Comparison of ENCODE assay signal across 9 cellular contexts in the genomic region with DNA sequence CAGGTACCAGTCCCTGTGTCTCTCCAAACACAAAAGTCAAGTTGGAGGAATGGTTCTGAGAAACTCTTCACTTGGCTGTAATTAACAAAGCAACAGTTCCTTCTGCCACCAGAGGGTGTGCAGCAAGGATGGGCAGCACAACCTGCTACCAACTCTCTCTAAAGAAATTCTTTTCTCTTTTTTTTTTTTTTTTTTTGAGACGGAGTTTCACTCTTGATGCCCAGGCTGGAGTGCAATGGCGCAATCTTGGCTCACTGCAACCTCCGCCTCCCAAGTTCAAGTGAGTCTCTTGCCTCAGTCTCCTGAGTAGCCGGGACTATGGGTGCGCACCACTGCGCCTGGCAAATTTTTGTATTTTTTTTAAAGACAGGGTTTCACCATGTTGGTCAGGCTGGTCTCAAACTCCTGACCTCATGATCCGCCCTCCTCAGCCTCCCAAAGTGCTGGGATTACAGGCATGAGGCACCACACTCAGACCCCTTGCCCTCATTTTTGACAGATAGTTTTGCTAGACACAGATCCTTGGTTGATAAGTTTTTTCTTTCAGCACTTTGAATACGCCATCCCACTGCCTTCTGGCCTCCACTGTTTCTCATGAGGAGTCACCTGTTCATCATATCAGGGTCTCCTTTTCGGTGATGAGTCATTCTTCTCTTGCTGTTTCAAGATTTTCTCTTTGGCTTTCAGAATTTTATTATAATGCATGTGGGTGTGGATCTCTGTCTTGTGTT. TPM values are rescaled to one million over a fixed set of nuclear protein-coding genes. Genes with fewer than 3 reads are reported as not detected.
DNase-seq lines count a peak whose midpoint lies in the region; ATAC-seq and TF ChIP-seq lines count a peak whose summit lies in the region.
"Had no signal": no experiment of that assay in that cellular context is flagged by ENCODE, and none has a peak within 500 bp of the region (broad histone marks: within the 10 kb centered on the region; RNA-seq: fewer than 3 reads in every experiment).

No MANE protein-coding gene starts in this region.

- intact Hi-C loops in CD4-positive, alpha-beta T cell (cut with DNase I, micrococcal nuclease) = loop anchor here (1.0 to 2.0 kb wide), 3 partner anchors 74 to 162 kb away; a partner anchor contains a TSS

- peak overlapping the region; percentile 45 for H3K27ac Mint-ChIP-seq in CD4-positive, alpha-beta T cell

- no peak overlapping the region for H3K27ac ChIP-seq in CD4-positive, alpha-beta T cell (ENCODE audit: low read depth, low read length)
- H3K27ac ChIP-seq in hepatocyte = no peak overlapping the region

- no peaks in the 10 kb centered on the region for H3K36me3 Mint-ChIP-seq in CD4-positive, alpha-beta T cell (ENCODE audit: low read depth)
- H3K36me3 Mint-ChIP-seq: IgD-negative memory B cell had no signal

- peak; percentile 45 for TF ChIP-seq CTCF in CD4-positive, alpha-beta T cell (IDR thresholded peaks at IDR 0.05)
- peak; percentile 39 for TF ChIP-seq CTCF in hepatocyte (IDR thresholded peaks at IDR 0.05; ENCODE audit: poor library complexity)

- H2AFZ ChIP-seq in hepatocyte = no peak overlapping the region

- H3K27me3 ChIP-seq in CD4-positive, alpha-beta T cell (ENCODE audit: control insufficient read depth, insufficient read depth, low read length) = no peaks in the 10 kb centered on the region
- no peaks in the 10 kb centered on the region for H3K27me3 ChIP-seq in hepatocyte

- no peaks in the 10 kb centered on the region for H4K20me1 ChIP-seq in hepatocyte (ENCODE audit: insufficient read depth, poor library complexity, severe bottlenecking)

- peak overlapping the region; percentile 59 for H3K4me3 Mint-ChIP-seq in CD4-positive, alpha-beta T cell

- peak; percentile 59 for ATAC-seq in CD4-positive, alpha-beta T cell (ENCODE audit: poor library complexity)
- ATAC-seq in HG03045 (IDR thresholded peaks at IDR 0.05; ENCODE audit: unreplicated experiment) = no peak
- no peak for ATAC-seq in GM21717 (IDR thresholded peaks at IDR 0.05; ENCODE audit: unreplicated experiment)

- H3K79me2 ChIP-seq in hepatocyte = no peaks in the 10 kb centered on the region

- H3K4me2 ChIP-seq in hepatocyte = no peak overlapping the region

- WGBS in hepatocyte (ENCODE audit: low lambda C conversion rate, missing lambda C conversion rate) = 92% methylated on average over 9 of the region's 9 CpGs

- no peaks in the 10 kb centered on the region for H3K9me3 ChIP-seq in CD4-positive, alpha-beta T cell (ENCODE audit: control insufficient read depth, low read length)
- H3K9me3 ChIP-seq in hepatocyte (ENCODE audit: low read depth) = no peaks in the 10 kb centered on the region

- H3K9me3 Mint-ChIP-seq in CD4-positive, alpha-beta T cell = no peaks in the 10 kb centered on the region
- H3K9me3 Mint-ChIP-seq: IgD-negative memory B cell had no signal

- H3K27me3 Mint-ChIP-seq in CD4-positive, alpha-beta T cell = no peaks in the 10 kb centered on the region

- no peak overlapping the region for H3K4me3 ChIP-seq in hepatocyte

- H3K9me2 ChIP-seq in hepatocyte (replicated peaks; ENCODE audit: insufficient read depth) = no peaks in the 10 kb centered on the region

- peaks cover 38% of the 10 kb centered on the region for H3K4me1 Mint-ChIP-seq in CD4-positive, alpha-beta T cell (ENCODE audit: low read depth)

- no peaks in the 10 kb centered on the region for H3K36me3 ChIP-seq in hepatocyte (replicated peaks; ENCODE audit: insufficient read depth, low read depth)

- DNase-seq in CD4-positive, alpha-beta T cell = peak in 7 of 10 experiments; percentile 17 to 51 (median 28)
- DNase-seq in HuH-7.5 (ENCODE audit: low spot score) = peak; percentile 27
- peak; percentile 39 for DNase-seq in activated CD4-positive, alpha-beta T cell treated with anti-CD3 and anti-CD28 coated beads, Interleukin-2, amount 50 U/mL, for 1 hour
- no peak for DNase-seq in hepatocyte (ENCODE audit: low spot score)
- no peak for DNase-seq in NCI-H2081 treated with DMSO at 0.1 percent for 48 hours (lab: John Stamatoyannopoulos, UW)
- no peak for DNase-seq in NCI-H2029 (lab: John Stamatoyannopoulos, UW)

- POLR2A ChIA-PET in CD4-positive, alpha-beta T cell (lab: Charles Lee) = interaction anchor here (4.9 kb wide), 1 partner anchor 13 kb away, joined by 80 read pairs; a partner anchor contains a TSS

- CTCF ChIA-PET in CD4-positive, alpha-beta T cell (lab: Charles Lee) = interaction anchor here (0.5 to 1.1 kb wide), 4 partner anchors 9 to 162 kb away, joined by 3 to 5 read pairs (median 3); no protein-coding TSS in a partner anchor

- H3K4me1 ChIP-seq in hepatocyte (ENCODE audit: insufficient read depth) = peaks cover 6% of the 10 kb centered on the region

RNA-seq across cellular contexts. Expression of a gene that starts 12.1 kb away (rescaled TPM):
- total RNA-seq in CD4-positive, alpha-beta T cell = 10 to 100 TPM; 54.0 to 59.1 TPM
- total RNA-seq in hepatocyte = 88.7 and 97.4 TPM in 2 replicates
- 107 and 109 TPM in 2 replicates for polyA plus RNA-seq in hepatocyte

RNA-seq across cellular contexts. Expression of a gene that starts 57.0 kb away (rescaled TPM):
- total RNA-seq in CD4-positive, alpha-beta T cell = 10 to 100 TPM; 32.5 to 37.1 TPM
- total RNA-seq in hepatocyte = 26.6 and 28.3 TPM in 2 replicates
- polyA plus RNA-seq in hepatocyte = 12.7 and 17.1 TPM in 2 replicates

Comparison
In these comparisons a context has a peak if more than half of its experiments do, and no peak if none do; other contexts are left out.
1. DNase-seq: peak in CD4-positive, alpha-beta T cell (7 of 10), HuH-7.5 (single experiment) and activated CD4-positive, alpha-beta T cell treated with anti-CD3 and anti-CD28 coated beads, Interleukin-2, amount 50 U/mL, for 1 hour (single experiment); none in hepatocyte (single experiment), NCI-H2081 treated with DMSO at 0.1 percent for 48 hours (single experiment) and NCI-H2029 (single experiment).